In the genomic region with DNA sequence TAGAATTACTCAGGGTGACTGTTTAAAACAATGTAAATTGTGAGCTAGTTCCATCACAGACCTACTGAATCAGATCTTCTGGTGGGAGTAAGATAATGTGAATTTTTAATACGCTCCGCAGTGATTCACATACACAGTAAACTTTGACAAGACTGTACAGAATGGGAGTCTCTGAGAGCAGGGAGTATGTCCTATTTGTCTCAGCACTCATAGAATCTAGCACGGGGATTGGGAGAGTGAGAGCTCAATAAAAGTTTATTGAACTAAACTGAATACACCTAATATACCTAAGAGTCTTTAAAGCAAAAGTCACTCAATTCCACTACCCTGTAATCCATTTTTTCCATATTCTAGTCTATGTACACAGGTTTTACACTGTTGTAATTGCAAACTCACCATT, we compare ENCODE assay signal across 1 cellular context.
TF ChIP-seq lines count a peak whose summit lies in the region.

No MANE protein-coding gene starts in this region.

TF ChIP-seq in H1, 55 proteins besides CTCF, POLR2A, EP300 and RAD21 (continued from another document):
- TF ChIP-seq TBP (IDR thresholded peaks at IDR 0.05; ENCODE audit: low read depth, low read length) (no peak), CBX5 (IDR thresholded peaks at IDR 0.05; ENCODE audit: low read depth, low read length) (no peak), TAF7 (optimal IDR thresholded peaks at IDR 0.05; ENCODE audit: borderline replicate concordance, low read depth, low read length) (no peak), SP4 (IDR thresholded peaks at IDR 0.05; ENCODE audit: low read length) (no peak), SIRT6 (IDR thresholded peaks at IDR 0.05; ENCODE audit: low read length) (no peak)
- TF ChIP-seq, protein P1, sequence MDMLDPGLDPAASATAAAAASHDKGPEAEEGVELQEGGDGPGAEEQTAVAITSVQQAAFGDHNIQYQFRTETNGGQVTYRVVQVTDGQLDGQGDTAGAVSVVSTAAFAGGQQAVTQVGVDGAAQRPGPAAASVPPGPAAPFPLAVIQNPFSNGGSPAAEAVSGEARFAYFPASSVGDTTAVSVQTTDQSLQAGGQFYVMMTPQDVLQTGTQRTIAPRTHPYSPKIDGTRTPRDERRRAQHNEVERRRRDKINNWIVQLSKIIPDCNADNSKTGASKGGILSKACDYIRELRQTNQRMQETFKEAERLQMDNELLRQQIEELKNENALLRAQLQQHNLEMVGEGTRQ (IDR thresholded peaks at IDR 0.05; ENCODE audit: low read length), result no peak
- TF ChIP-seq, protein P2, sequence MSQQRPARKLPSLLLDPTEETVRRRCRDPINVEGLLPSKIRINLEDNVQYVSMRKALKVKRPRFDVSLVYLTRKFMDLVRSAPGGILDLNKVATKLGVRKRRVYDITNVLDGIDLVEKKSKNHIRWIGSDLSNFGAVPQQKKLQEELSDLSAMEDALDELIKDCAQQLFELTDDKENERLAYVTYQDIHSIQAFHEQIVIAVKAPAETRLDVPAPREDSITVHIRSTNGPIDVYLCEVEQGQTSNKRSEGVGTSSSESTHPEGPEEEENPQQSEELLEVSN (IDR thresholded peaks at IDR 0.05), result no peak
